ENCODE assay signal across 8 cellular contexts in genomic region chr12:64780220-64780530, GRCh38. TPM values are rescaled to one million over a fixed set of nuclear protein-coding genes. Genes with fewer than 3 reads are reported as not detected.
DNase-seq lines count a peak whose midpoint lies in the region; TF ChIP-seq lines count a peak whose summit lies in the region.

No MANE protein-coding gene starts in this region.

- peaks cover 12 to 25% (median 19%) of the 10 kb centered on the region in 4 donors for H3K4me1 Mint-ChIP-seq in CD4-positive, alpha-beta memory T cell
- H3K4me1 Mint-ChIP-seq in chondrocyte (ENCODE audit: low read depth) (peaks cover 14% of the 10 kb centered on the region), nephron (peaks cover 18% of the 10 kb centered on the region)

- intact Hi-C loops in CD4-positive, alpha-beta memory T cell (cut with micrococcal nuclease), result no loop called here

- H3K27ac ChIP-seq in CD4-positive, alpha-beta memory T cell (ENCODE audit: low read depth, low read length), result no peak overlapping the region

- peak overlapping the region; percentile 70 to 85 (median 76) for H3K4me3 Mint-ChIP-seq in CD4-positive, alpha-beta memory T cell
- peak overlapping the region; percentile 55 for H3K4me3 Mint-ChIP-seq in chondrocyte (ENCODE audit: unreplicated experiment)
- peak overlapping the region; percentile 74 to 84 (median 78) for H3K4me3 Mint-ChIP-seq in nephron

- peaks cover 19% of the 10 kb centered on the region for H3K4me1 ChIP-seq in CD4-positive, alpha-beta memory T cell (ENCODE audit: insufficient read depth, low read length)
- no peaks in the 10 kb centered on the region for H3K4me1 ChIP-seq in BE2C

- CTCF ChIA-PET in CD4-positive, alpha-beta memory T cell (lab: Charles Lee; ENCODE audit: partially characterized antibody), result interaction anchor here (0.8 to 4.3 kb wide), 5 partner anchors 9 to 110 kb away, joined by 3 to 39 read pairs (median 6); no protein-coding TSS in a partner anchor

- TF ChIP-seq CTCF in chondrocyte (IDR thresholded peaks at IDR 0.05) (no peak), nephron (IDR thresholded peaks at IDR 0.05; ENCODE audit: unreplicated experiment in 3 of 3) (no peak), BE2C (IDR thresholded peaks at IDR 0.05; ENCODE audit: low read depth, low read length) (no peak)

- DNase-seq in CD4-positive, alpha-beta memory T cell, result no peak
- DNase-seq in HuH-7 (ENCODE audit: low spot score) (peak; percentile 28), chondrocyte (ENCODE audit: low spot score) (no peak), NCI-H226 (no peak), nucleus accumbens (lab: John Stamatoyannopoulos, UW) (no peak), BE2C (no peak)
- DNase-seq in stimulated activated CD4-positive, alpha-beta T cell treated with anti-CD3 and anti-CD28 coated beads, Interleukin-4, amount 100 ng/mL, for 1 hour, result no peak

- H3K9me3 ChIP-seq in CD4-positive, alpha-beta memory T cell (ENCODE audit: control insufficient read depth in 1 of 2, low read length in 2 of 2), result peaks cover 0 to 6% of the 10 kb centered on the region in 2 donors
- no peaks in the 10 kb centered on the region; the same call in 1 of the 2 replicates for H3K9me3 ChIP-seq in BE2C

- peaks cover 14% of the 10 kb centered on the region in 2 donors for H3K36me3 Mint-ChIP-seq in CD4-positive, alpha-beta memory T cell
- H3K36me3 Mint-ChIP-seq in chondrocyte (ENCODE audit: low read depth), result peaks cover 12% of the 10 kb centered on the region
- peaks cover 3% of the 10 kb centered on the region for H3K36me3 Mint-ChIP-seq in nephron (ENCODE audit: low read depth)

- H3K4me3 ChIP-seq in CD4-positive, alpha-beta memory T cell (ENCODE audit: low read length in 2 of 2), result peak overlapping the region in 1 of 2 donors; percentile 25
- H3K4me3 ChIP-seq in BE2C (ENCODE audit: low read depth, low read length), result no peak overlapping the region; the same call in 1 of the 2 replicates

- H3K36me3 ChIP-seq in CD4-positive, alpha-beta memory T cell (ENCODE audit: insufficient read depth, low read length), result no peaks in the 10 kb centered on the region
- H3K36me3 ChIP-seq in BE2C, result no peaks in the 10 kb centered on the region

- H3K27ac Mint-ChIP-seq in CD4-positive, alpha-beta memory T cell, result no peak overlapping the region
- H3K27ac Mint-ChIP-seq in chondrocyte (ENCODE audit: unreplicated experiment) (no peak overlapping the region), nephron (peak overlapping the region in 2 of 3 experiments; percentile 15 to 48)

- peaks cover 7 to 32% (median 23%) of the 10 kb centered on the region in 8 donors for H3K9me3 Mint-ChIP-seq in CD4-positive, alpha-beta memory T cell
- H3K9me3 Mint-ChIP-seq in chondrocyte (ENCODE audit: low read depth) (peaks cover 29% of the 10 kb centered on the region), nephron (peaks cover 24% of the 10 kb centered on the region)

- POLR2A ChIA-PET in CD4-positive, alpha-beta memory T cell (lab: Charles Lee; ENCODE audit: partially characterized antibody), result interaction anchor here (1.2 kb wide), 1 partner anchor 26 kb away, joined by 3 read pairs; no protein-coding TSS in a partner anchor

- H3K27me3 ChIP-seq in CD4-positive, alpha-beta memory T cell (ENCODE audit: insufficient read depth, low read length), result peaks cover 27% of the 10 kb centered on the region
- H3K27me3 ChIP-seq in BE2C, result peaks cover 82% of the 10 kb centered on the region

- peaks cover 57 to 64% of the 10 kb centered on the region in 2 donors for H3K27me3 Mint-ChIP-seq in CD4-positive, alpha-beta memory T cell
- H3K27me3 Mint-ChIP-seq in chondrocyte (ENCODE audit: low read depth) (peaks cover 56% of the 10 kb centered on the region), nephron (ENCODE audit: low read depth) (peaks cover 91% of the 10 kb centered on the region)

RNA-seq across cellular contexts. Expression of gene GNS, which starts 21.0 kb away (rescaled TPM):
- total RNA-seq in CD4-positive, alpha-beta memory T cell, result 10 to 100 TPM; 34.2 to 35.0 TPM
- 10 to 100 TPM; 36.8 to 77.0 TPM for polyA plus RNA-seq in CD4-positive, alpha-beta memory T cell
- 133 to 154 TPM (median 135 TPM) in 3 replicates for total RNA-seq in chondrocyte
- 20.5 TPM for polyA plus RNA-seq in BE2C (2012; ENCODE audit: insufficient read depth, insufficient read length, low read depth)

RNA-seq across cellular contexts. Expression of gene TBC1D30, which starts 44.3 kb away (rescaled TPM):
- under 1 TPM; 0.55 to 0.73 TPM for total RNA-seq in CD4-positive, alpha-beta memory T cell
- polyA plus RNA-seq in CD4-positive, alpha-beta memory T cell, result not detected
- total RNA-seq in chondrocyte, result 1.7 to 2.0 TPM (median 1.7 TPM) in 3 replicates
- polyA plus RNA-seq in BE2C (2012; ENCODE audit: insufficient read depth, insufficient read length, low read depth), result 0.32 TPM

Comparison
In these comparisons a context has a peak if more than half of its experiments do, and no peak if none do; other contexts are left out.
1. H3K27ac Mint-ChIP-seq: peak in nephron (2 of 3); none in CD4-positive, alpha-beta memory T cell (0 of 7) and chondrocyte (single experiment).
2. Peak in every context shown above with its lines, with median percentiles within 50 percentile points of each other: H3K4me3 Mint-ChIP-seq.